ENCODE assay signal across 21 cellular contexts in the genomic region with DNA sequence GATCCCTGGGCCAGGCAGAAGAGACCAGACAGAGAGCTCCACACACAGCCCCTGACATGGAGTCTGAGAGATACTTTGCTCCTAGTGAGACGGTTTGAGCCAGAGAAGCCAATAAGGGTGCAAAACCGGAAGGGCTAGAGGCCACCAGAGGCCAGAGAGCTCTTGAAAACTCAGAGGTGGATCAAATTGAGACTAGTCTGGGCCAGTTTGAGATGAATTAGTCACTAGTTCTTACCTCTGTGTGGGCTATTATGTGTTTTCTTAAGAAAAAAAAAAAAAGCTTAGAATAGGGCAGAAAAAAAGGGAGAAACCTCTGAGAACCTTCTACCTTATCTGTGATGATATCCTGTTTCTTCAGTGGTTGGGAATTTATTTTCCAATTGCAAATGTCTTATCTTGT.
DNase-seq lines count a peak whose midpoint lies in the region; ATAC-seq, FAIRE-seq and TF ChIP-seq lines count a peak whose summit lies in the region.
"Had no signal": no experiment of that assay in that cellular context is flagged by ENCODE, and none has a peak within 500 bp of the region (broad histone marks: within the 10 kb centered on the region; RNA-seq: fewer than 3 reads in every experiment).

No MANE protein-coding gene starts in this region.

- FAIRE-seq in endothelial cell of umbilical vein (lab: Jason Lieb, UNC) = no peak
- FAIRE-seq: small intestine had no signal

- no peaks in the 10 kb centered on the region for H3K36me3 ChIP-seq in endothelial cell of umbilical vein (ENCODE audit: control insufficient read depth in 2 of 2, extremely low read depth in 1 of 2, insufficient read depth in 2 of 2, low read length in 2 of 2)
- H3K36me3 ChIP-seq: HAP-1, tibial nerve had no signal

- peaks cover 28% of the 10 kb centered on the region for H3K9me3 Mint-ChIP-seq in nephron progenitor cell
- H3K9me3 Mint-ChIP-seq: activated naive CD8-positive, alpha-beta T cell treated with anti-CD3 and anti-CD28 coated beads, Interleukin-2, amount 10 ng/mL, durations not matched to agents 7 days and 5 days had no signal

- no peaks in the 10 kb centered on the region for H3K27me3 ChIP-seq in AG04450 (ENCODE audit: control insufficient read depth, insufficient read depth, low read length)
- no peaks in the 10 kb centered on the region for H3K27me3 ChIP-seq in endothelial cell of umbilical vein (ENCODE audit: control insufficient read depth in 2 of 2, insufficient read depth in 2 of 2, low read length in 2 of 2)
- H3K27me3 ChIP-seq: tibial nerve had no signal

- no peaks in the 10 kb centered on the region for H4K20me1 ChIP-seq in endothelial cell of umbilical vein (replicated peaks; ENCODE audit: control insufficient read depth, extremely low read depth, insufficient read depth, low read length)

- ATAC-seq in GM19395 (IDR thresholded peaks at IDR 0.05; ENCODE audit: unreplicated experiment) (no peak), GM19397 (IDR thresholded peaks at IDR 0.05; ENCODE audit: unreplicated experiment) (no peak), GM18867 (IDR thresholded peaks at IDR 0.05; ENCODE audit: unreplicated experiment) (no peak)

- in situ Hi-C loops in G401 (cut with HindIII; ENCODE audit: low sequenced_read_pairs) = no loop called here

- H3K4me1 ChIP-seq in endothelial cell of umbilical vein (ENCODE audit: control insufficient read depth, extremely low read depth, insufficient read depth, low read length) = peaks cover 17% of the 10 kb centered on the region
- H3K4me1 ChIP-seq: HAP-1, tibial nerve had no signal

- H3K27ac Mint-ChIP-seq in nephron progenitor cell = peak overlapping the region; percentile 53
- H3K27ac Mint-ChIP-seq: activated naive CD8-positive, alpha-beta T cell treated with anti-CD3 and anti-CD28 coated beads, Interleukin-2, amount 10 ng/mL, durations not matched to agents 7 days and 5 days; CD4-positive, alpha-beta memory T cell had no signal

- H3K9ac ChIP-seq in endothelial cell of umbilical vein (replicated peaks; ENCODE audit: extremely low read depth, insufficient read depth, low read length) = no peak overlapping the region

- H2AFZ ChIP-seq in endothelial cell of umbilical vein (ENCODE audit: low read depth, low read length) = peak overlapping the region; percentile 85

- H3K9me3 ChIP-seq in AG04450 (ENCODE audit: control insufficient read depth, insufficient read depth, low read length) (no peaks in the 10 kb centered on the region), endothelial cell of umbilical vein (replicated peaks; ENCODE audit: control insufficient read depth, insufficient read depth, low read length) (no peaks in the 10 kb centered on the region)
- H3K9me3 ChIP-seq: HAP-1, tibial nerve had no signal

- no peak for TF ChIP-seq CTCF in AG04450 (IDR thresholded peaks at IDR 0.05; ENCODE audit: low read depth, low read length)
- no peak for TF ChIP-seq CTCF in endothelial cell of umbilical vein (IDR thresholded peaks at IDR 0.05; ENCODE audit: extremely low read depth in 1 of 2, insufficient read depth in 1 of 2, low read depth in 1 of 2, low read length in 2 of 2)
- TF ChIP-seq CTCF in nephron progenitor cell (IDR thresholded peaks at IDR 0.05) = no peak

- H3K4me2 ChIP-seq in endothelial cell of umbilical vein (ENCODE audit: insufficient read depth, low read length) = no peak overlapping the region

- DNase-seq in AG04450 (ENCODE audit: low read depth, low spot score) (no peak), NCI-H226 (peak; percentile 46), endothelial cell of umbilical vein (ENCODE audit: low read depth, low spot score) (no peak), nephron progenitor cell (no peak), G401 (ENCODE audit: low spot score) (no peak)
- DNase-seq: activated naive CD8-positive, alpha-beta T cell treated with anti-CD3 and anti-CD28 coated beads, Interleukin-2, amount 10 ng/mL, durations not matched to agents 7 days and 5 days; activated T-cell treated with anti-CD3 and anti-CD28 coated beads, Interleukin-2, amount 50 U/mL, for 48 hours; CD4-positive, alpha-beta memory T cell; EL; head of caudate nucleus; islet precursor cell; KG1; NCI-H1417 treated with DMSO at 0.1 percent for 48 hours; NCI-H2227 treated with DMSO at 0.1 percent for 48 hours; occipital lobe had no signal

- no peaks in the 10 kb centered on the region for H3K27me3 Mint-ChIP-seq in nephron progenitor cell (ENCODE audit: low read depth, poor library complexity)
- H3K27me3 Mint-ChIP-seq: activated naive CD8-positive, alpha-beta T cell treated with anti-CD3 and anti-CD28 coated beads, Interleukin-2, amount 10 ng/mL, durations not matched to agents 7 days and 5 days; CD4-positive, alpha-beta memory T cell had no signal

- intact Hi-C loops in endothelial cell of umbilical vein (cut with micrococcal nuclease) = no loop called here

- peaks cover 6% of the 10 kb centered on the region for H3K4me1 Mint-ChIP-seq in nephron progenitor cell
- H3K4me1 Mint-ChIP-seq: activated naive CD8-positive, alpha-beta T cell treated with anti-CD3 and anti-CD28 coated beads, Interleukin-2, amount 10 ng/mL, durations not matched to agents 7 days and 5 days; CD4-positive, alpha-beta memory T cell had no signal

- no TSS peak for BruUV-seq in endothelial cell of umbilical vein (replicated peaks; lab: Mats Ljungman, UMichigan)

- no peaks in the 10 kb centered on the region for H3K9me1 ChIP-seq in endothelial cell of umbilical vein (replicated peaks; ENCODE audit: control insufficient read depth, extremely low read depth, insufficient read depth, low read length)

- no peak for TF ChIP-seq POLR2A in endothelial cell of umbilical vein (IDR thresholded peaks at IDR 0.05; ENCODE audit: low read depth, low read length)

- POLR2A ChIA-PET in AG04450 (lab: Yijun Ruan, JAX) = interaction anchor here (0.7 kb wide), 1 partner anchor 9 kb away, joined by 3 read pairs; no protein-coding TSS in a partner anchor
- POLR2A ChIA-PET in endothelial cell of umbilical vein (lab: Charles Lee) = no interaction called here

- CTCF ChIA-PET in AG04450 (lab: Charles Lee) (interaction anchor here (1.1 to 1.6 kb wide), 2 partner anchors 110 to 219 kb away, joined by 4 read pairs; a partner anchor contains a TSS), endothelial cell of umbilical vein (lab: Charles Lee) (interaction anchor here (0.8 to 1.1 kb wide), 5 partner anchors 9 to 128 kb away, joined by 3 to 4 read pairs (median 3); no protein-coding TSS in a partner anchor)

- H3K36me3 Mint-ChIP-seq in nephron progenitor cell (ENCODE audit: low read depth) = no peaks in the 10 kb centered on the region
- H3K36me3 Mint-ChIP-seq: activated naive CD8-positive, alpha-beta T cell treated with anti-CD3 and anti-CD28 coated beads, Interleukin-2, amount 10 ng/mL, durations not matched to agents 7 days and 5 days; CD4-positive, alpha-beta memory T cell had no signal

- H3K4me3 Mint-ChIP-seq in nephron progenitor cell = no peak overlapping the region
- H3K4me3 Mint-ChIP-seq: activated naive CD8-positive, alpha-beta T cell treated with anti-CD3 and anti-CD28 coated beads, Interleukin-2, amount 10 ng/mL, durations not matched to agents 7 days and 5 days; CD4-positive, alpha-beta memory T cell had no signal

- peak overlapping the region; percentile 11 for H3K27ac ChIP-seq in AG04450 (ENCODE audit: low read depth, low read length)
- no peak overlapping the region for H3K27ac ChIP-seq in endothelial cell of umbilical vein (ENCODE audit: insufficient read depth, low read depth, low read length)
- H3K27ac ChIP-seq: tibial nerve had no signal

- no peaks in the 10 kb centered on the region for H3K79me2 ChIP-seq in endothelial cell of umbilical vein (ENCODE audit: control insufficient read depth, insufficient read depth, low read length)

- dilution Hi-C loops in endothelial cell of umbilical vein (cut with MboI; ENCODE audit: extremely low pct_ligation_motif_present, low sequenced_read_pairs) = no loop called here

- H3K4me3 ChIP-seq in AG04450 (ENCODE audit: low read depth, low read length) (no peak overlapping the region), endothelial cell of umbilical vein (replicated peaks in 1 of 3; ENCODE audit: insufficient read depth in 1 of 3, low read depth in 1 of 3, low read length in 3 of 3) (no peak overlapping the region)
- H3K4me3 ChIP-seq: HAP-1, tibial nerve had no signal

TF ChIP-seq in endothelial cell of umbilical vein, 7 proteins besides CTCF, POLR2A, EP300 and RAD21:
- TF ChIP-seq, protein P1, sequence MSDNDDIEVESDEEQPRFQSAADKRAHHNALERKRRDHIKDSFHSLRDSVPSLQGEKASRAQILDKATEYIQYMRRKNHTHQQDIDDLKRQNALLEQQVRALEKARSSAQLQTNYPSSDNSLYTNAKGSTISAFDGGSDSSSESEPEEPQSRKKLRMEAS (IDR thresholded peaks at IDR 0.05; ENCODE audit: insufficient read depth, insufficient read length) = no peak
- no peak for TF ChIP-seq FOS (IDR thresholded peaks at IDR 0.05; ENCODE audit: borderline replicate concordance, insufficient read depth, low read length)
- no peak for TF ChIP-seq GATA2 (IDR thresholded peaks at IDR 0.05; ENCODE audit: insufficient read depth, insufficient read length, low read depth, low read length)
- no peak for TF ChIP-seq POLR2AphosphoS5 (IDR thresholded peaks at IDR 0.05; ENCODE audit: insufficient read depth, low read depth, low read length)
- TF ChIP-seq EZH2 (IDR thresholded peaks at IDR 0.05; ENCODE audit: borderline replicate concordance, low read depth, low read length, severe bottlenecking) = no peak
- no peak for TF ChIP-seq JUN (IDR thresholded peaks at IDR 0.05; ENCODE audit: borderline replicate concordance, insufficient read depth, insufficient read length, low read depth)
- no peak for TF ChIP-seq MYC (IDR thresholded peaks at IDR 0.05; ENCODE audit: low read depth, low read length)
